22 cellular contexts compared by ENCODE assay signal in the genomic region with DNA sequence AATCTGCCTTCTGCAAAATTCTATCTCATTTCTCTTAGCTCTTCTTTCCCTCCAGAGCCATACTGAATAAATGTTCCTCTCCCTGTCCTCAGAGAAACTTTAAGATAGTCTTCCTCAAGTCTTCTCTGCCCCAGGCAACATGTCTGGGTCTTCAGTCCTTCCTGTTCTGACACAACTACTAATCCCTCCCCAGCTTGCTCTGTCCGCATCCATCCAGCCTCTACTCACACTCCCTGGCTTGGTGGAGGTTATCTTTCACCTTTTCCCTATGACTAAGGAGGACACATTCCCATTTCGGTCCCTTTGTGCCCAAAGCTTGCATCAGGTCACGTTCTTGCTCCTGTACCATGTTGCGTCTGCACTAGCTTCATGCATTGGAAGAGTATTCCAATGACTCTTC.
"Had no signal": no experiment of that assay in that cellular context is flagged by ENCODE, and none has a peak within 500 bp of the region (broad histone marks: within the 10 kb centered on the region; RNA-seq: fewer than 3 reads in every experiment).

No MANE protein-coding gene starts in this region.

- DNase-seq: cerebellar nuclear complex; cortex of kidney; effector memory CD8-positive, alpha-beta T cell; foreskin fibroblast; glutamatergic neuron; hypothalamus; immature natural killer cell; islet precursor cell; left ventricle myocardium superior; lower lobe of right lung; natural killer cell; right lobe of liver; small intestine; stimulated activated CD4-positive, alpha-beta T cell treated with anti-CD3 and anti-CD28 coated beads, Interleukin-12 subunit alpha, Interleukin-12 subunit beta, amount 100 ng/mL, for 4 hours; stimulated activated CD4-positive, alpha-beta T cell treated with anti-CD3 and anti-CD28 coated beads, Interleukin-4, amount 100 ng/mL, for 1 hour; stimulated activated CD8-positive, alpha-beta memory T cell treated with anti-CD3 and anti-CD28 coated beads, Interleukin-4, amount 100 ng/mL, for 48 hours; stimulated activated naive CD4-positive, alpha-beta T cell treated with Interleukin-2 at 50 U/mL for 16 hours; stomach had no signal

- H3K4me3 ChIP-seq: lower lobe of right lung, right lobe of liver, stomach, thyroid gland had no signal

- H3K27ac Mint-ChIP-seq: effector memory CD8-positive, alpha-beta T cell; immature natural killer cell; natural killer cell; progenitor cell of endocrine pancreas; type B pancreatic cell had no signal

- H3K9ac ChIP-seq: parathyroid adenoma had no signal

- ATAC-seq: effector memory CD8-positive, alpha-beta T cell; left ventricle myocardium superior; lower lobe of right lung; natural killer cell; right lobe of liver had no signal

- H3K27me3 ChIP-seq: right lobe of liver, stomach, thyroid gland had no signal

- H3K36me3 Mint-ChIP-seq: natural killer cell, type B pancreatic cell had no signal

- H3K9me3 Mint-ChIP-seq: effector memory CD8-positive, alpha-beta T cell; immature natural killer cell; natural killer cell; type B pancreatic cell had no signal

- H3K9me3 ChIP-seq: lower lobe of right lung, right lobe of liver, stomach, thyroid gland had no signal

- H3K27ac ChIP-seq: lower lobe of right lung, parathyroid adenoma, right lobe of liver, stomach had no signal

- H3K4me1 ChIP-seq: lower lobe of right lung, parathyroid adenoma, right lobe of liver had no signal

- H3K4me3 Mint-ChIP-seq: effector memory CD8-positive, alpha-beta T cell; immature natural killer cell; natural killer cell; type B pancreatic cell had no signal

- H3K27me3 Mint-ChIP-seq: effector memory CD8-positive, alpha-beta T cell; type B pancreatic cell had no signal

- H3K4me1 Mint-ChIP-seq: immature natural killer cell, natural killer cell had no signal

- H3K36me3 ChIP-seq: lower lobe of right lung, right lobe of liver, thyroid gland had no signal
